25 cellular contexts compared by ENCODE assay signal in the genomic region with DNA sequence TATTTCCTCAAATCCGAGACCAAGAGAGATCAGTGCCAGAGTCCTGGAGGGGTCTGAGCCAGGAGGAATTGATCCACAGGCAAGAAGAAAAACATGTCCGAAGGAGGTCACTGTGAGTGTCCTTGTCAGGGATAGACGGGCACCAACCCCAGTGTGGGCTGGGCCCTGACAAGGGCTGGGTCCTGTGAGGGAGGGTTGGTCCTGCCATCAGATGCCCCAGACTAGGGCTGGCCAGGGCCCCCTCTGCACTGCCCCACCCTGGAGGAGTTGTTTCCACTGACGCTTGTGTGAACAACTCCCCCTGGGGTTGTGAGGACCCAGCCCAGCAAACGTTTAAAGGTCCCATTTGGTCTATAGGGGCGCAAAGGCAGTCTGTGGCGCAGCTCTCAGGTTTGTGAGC.
DNase-seq lines count a peak whose midpoint lies in the region; ATAC-seq and TF ChIP-seq lines count a peak whose summit lies in the region.
"Had no signal": no experiment of that assay in that cellular context is flagged by ENCODE, and none has a peak within 500 bp of the region (broad histone marks: within the 10 kb centered on the region; RNA-seq: fewer than 3 reads in every experiment).

No MANE protein-coding gene starts in this region.

- H3K27me3 Mint-ChIP-seq in endothelial cell (ENCODE audit: unreplicated experiment) = peaks cover 5% of the 10 kb centered on the region

- H3K36me3 ChIP-seq in right atrium auricular region (no peaks in the 10 kb centered on the region), OCI-LY7 (ENCODE audit: insufficient read depth, low read length) (no peaks in the 10 kb centered on the region)
- H3K36me3 ChIP-seq: BLaER1, MG63, Peyer's patch, SJCRH30 had no signal

- no TSS peak for BruUV-seq in OCI-LY7 (replicated peaks; lab: Mats Ljungman, UMichigan)

- H3K4me1 ChIP-seq in right atrium auricular region (peaks cover 0 to 14% of the 10 kb centered on the region in 2 donors), right cardiac atrium (ENCODE audit: control insufficient read depth, insufficient read depth, low read length) (peaks cover 2% of the 10 kb centered on the region), OCI-LY7 (ENCODE audit: insufficient read depth, low read length, poor library complexity, severe bottlenecking) (no peaks in the 10 kb centered on the region)
- H3K4me1 ChIP-seq: Peyer's patch had no signal

- no peak overlapping the region for H3K27ac Mint-ChIP-seq in endothelial cell (ENCODE audit: unreplicated experiment)
- H3K27ac Mint-ChIP-seq: CD4-positive, CD25-positive, alpha-beta regulatory T cell; H9 had no signal

- peaks cover 5% of the 10 kb centered on the region for H3K4me1 Mint-ChIP-seq in endothelial cell (ENCODE audit: unreplicated experiment)
- H3K4me1 Mint-ChIP-seq: CD4-positive, CD25-positive, alpha-beta regulatory T cell had no signal

- 47% methylated on average over 7 of the region's 7 CpGs for WGBS in right cardiac atrium

- no peak overlapping the region for H3K4me2 ChIP-seq in OCI-LY7 (ENCODE audit: low read length)
- H3K4me2 ChIP-seq: BLaER1 had no signal

- H3K27ac ChIP-seq in right atrium auricular region = peak overlapping the region in 1 of 2 donors; percentile 64
- H3K27ac ChIP-seq in right cardiac atrium (ENCODE audit: low read length) = peak overlapping the region; percentile 87
- H3K27ac ChIP-seq in OCI-LY7 (ENCODE audit: low read depth, low read length, poor library complexity, severe bottlenecking) = no peak overlapping the region
- H3K27ac ChIP-seq: BLaER1, GM23248, Peyer's patch, SJCRH30 had no signal

- H3K79me2 ChIP-seq in OCI-LY7 (ENCODE audit: insufficient read depth, low read depth, low read length) = no peaks in the 10 kb centered on the region

- H3K4me3 Mint-ChIP-seq in endothelial cell (ENCODE audit: unreplicated experiment) = no peak overlapping the region
- H3K4me3 Mint-ChIP-seq: CD4-positive, CD25-positive, alpha-beta regulatory T cell; H9 had no signal

- H3K9me3 Mint-ChIP-seq in endothelial cell (ENCODE audit: unreplicated experiment) = no peaks in the 10 kb centered on the region

- H3K9me3 ChIP-seq in right atrium auricular region (no peaks in the 10 kb centered on the region), right cardiac atrium (ENCODE audit: control insufficient read depth, low read length) (no peaks in the 10 kb centered on the region), OCI-LY7 (ENCODE audit: low read length) (no peaks in the 10 kb centered on the region)
- H3K9me3 ChIP-seq: Peyer's patch had no signal

- no peaks in the 10 kb centered on the region for H3K9me2 ChIP-seq in OCI-LY7 (ENCODE audit: insufficient read depth, low read length)

- intact Hi-C loops in Right ventricle myocardium superior (cut with DNase I) (loop anchor here (10.0 kb wide), 1 partner anchor 103 kb away; a partner anchor contains a TSS), right cardiac atrium (cut with DNase I) (loop anchor here in 2 of 4 donors (10.0 kb wide), 1 partner anchor 103 kb away; a partner anchor contains a TSS), OCI-LY7 (cut with micrococcal nuclease; ENCODE audit: unreplicated experiment) (no loop called here)

- no peaks in the 10 kb centered on the region for H3K36me3 Mint-ChIP-seq in endothelial cell (ENCODE audit: low read depth, unreplicated experiment)
- H3K36me3 Mint-ChIP-seq: CD4-positive, CD25-positive, alpha-beta regulatory T cell had no signal

- DNase-seq in Right ventricle myocardium superior (peak; percentile 62), right atrium auricular region (ENCODE audit: low spot score) (no peak), globus pallidus (ENCODE audit: low spot score) (peak; percentile 5), right cardiac atrium (no peak), OCI-LY7 (ENCODE audit: low spot score) (no peak), endothelial cell (ENCODE audit: low spot score) (no peak), NCI-H2227 treated with DMSO at 0.1 percent for 48 hours (lab: John Stamatoyannopoulos, UW) (no peak)
- DNase-seq: CD4-positive, CD25-positive, alpha-beta regulatory T cell; GM23248; H9; IMR-90; KG1; MG63; NCI-H1105 treated with DMSO at 0.1 percent for 48 hours; NCI-H146; NCI-H1930; NCI-H2107; NCI-H226; NCI-H510A; NCI-H69; OCI-M1; Peyer's patch; SJCRH30 had no signal

- peak; percentile 69 for ATAC-seq in Right ventricle myocardium superior (ENCODE audit: poor library complexity)
- peak; percentile 56 to 60 for ATAC-seq in right cardiac atrium
- ATAC-seq: SK-N-SH treated with all-trans-retinoic acid at 6 μM for 48 hours had no signal

- POLR2A ChIA-PET in OCI-LY7 (lab: Charles Lee) = interaction anchor here (2.0 kb wide), 1 partner anchor 21 kb away, joined by 4 read pairs; no protein-coding TSS in a partner anchor

- TF ChIP-seq CTCF in right atrium auricular region (IDR thresholded peaks at IDR 0.05) = no peak
- TF ChIP-seq CTCF in OCI-LY7 (conservative IDR thresholded peaks at IDR 0.05; ENCODE audit: low read length) = no peak
- no peak for TF ChIP-seq CTCF in endothelial cell (IDR thresholded peaks at IDR 0.05; ENCODE audit: unreplicated experiment)

- H4K20me1 ChIP-seq in OCI-LY7 (ENCODE audit: insufficient read depth, low read length) = no peaks in the 10 kb centered on the region
- H4K20me1 ChIP-seq: BLaER1 had no signal

- CTCF ChIA-PET in OCI-LY7 (lab: Charles Lee; ENCODE audit: unreplicated experiment) = no interaction called here

- H3K27me3 ChIP-seq in right atrium auricular region (no peaks in the 10 kb centered on the region), right cardiac atrium (ENCODE audit: control insufficient read depth, insufficient read depth) (no peaks in the 10 kb centered on the region)
- H3K27me3 ChIP-seq: BLaER1, MG63, Peyer's patch, SJCRH30 had no signal

- H2AFZ ChIP-seq in OCI-LY7 (ENCODE audit: low read length) = no peak overlapping the region
- H2AFZ ChIP-seq: GM23248 had no signal

- H3K4me3 ChIP-seq in right atrium auricular region (no peak overlapping the region), right cardiac atrium (ENCODE audit: low read length) (peak overlapping the region; percentile 3), OCI-LY7 (ENCODE audit: low read depth, low read length, poor library complexity, severe bottlenecking) (no peak overlapping the region)
- H3K4me3 ChIP-seq: BLaER1, GM23248, MG63, Peyer's patch, SJCRH30 had no signal

Comparison
In these comparisons a context has a peak if more than half of its experiments do, and no peak if none do; other contexts are left out.
1. DNase-seq: peak in Right ventricle myocardium superior (single experiment) and globus pallidus (single experiment); none in right atrium auricular region (single experiment), right cardiac atrium (0 of 3), OCI-LY7 (single experiment), endothelial cell (single experiment) and NCI-H2227 treated with DMSO at 0.1 percent for 48 hours (single experiment).